In genomic region chr12:55746913-55747231, GRCh38 we compare ENCODE assay signal across 21 cellular contexts. TPM values are rescaled to one million over a fixed set of nuclear protein-coding genes. Genes with fewer than 3 reads are reported as not detected.
A peak's percentile ranks its signal among the peaks of the same experiment; 100 is the strongest.
DNase-seq lines count a peak whose midpoint lies in the region; ATAC-seq and TF ChIP-seq lines count a peak whose summit lies in the region.
"Had no signal": no experiment of that assay in that cellular context is flagged by ENCODE, and none has a peak within 500 bp of the region (broad histone marks: within the 10 kb centered on the region; RNA-seq: fewer than 3 reads in every experiment).

No MANE protein-coding gene starts in this region.

- H3K4me1 Mint-ChIP-seq in T-cell (peaks cover 26 to 48% (median 40%) of the 10 kb centered on the region in 3 donors), type B pancreatic cell (ENCODE audit: unreplicated experiment) (peaks cover 40% of the 10 kb centered on the region)

- H3K4me3 ChIP-seq in cardiac muscle cell, result peak overlapping the region; percentile 53
- 0 out of 2 replicates have a peak overlapping the region, but pooled peaks have one; percentile 28 for H3K4me3 ChIP-seq in iPS-18c (ENCODE audit: insufficient read depth, low read depth, low read length)
- H3K4me3 ChIP-seq: gastroesophageal sphincter, sigmoid colon, SJSA1 had no signal

- H3K27me3 ChIP-seq in cardiac muscle cell, result no peaks in the 10 kb centered on the region
- H3K27me3 ChIP-seq: gastroesophageal sphincter, sigmoid colon, SJSA1 had no signal

- POLR2A ChIA-PET in T-cell (lab: Charles Lee), result interaction anchor here (0.5 to 1.1 kb wide), 5 partner anchors 9 to 587 kb away, joined by 3 to 7 read pairs (median 4); partner anchors contain the start of gene PAN2 (in 1 of the 2)

- CTCF ChIA-PET in T-cell (lab: Charles Lee), result interaction anchor here (0.7 to 2.4 kb wide), 8 partner anchors 9 to 283 kb away, joined by 3 to 10 read pairs (median 6); partner anchors contain the start of gene DNAJC14 (in 1 of the 2)

- DNase-seq in cardiac muscle cell (ENCODE audit: low read depth in 1 of 2, low spot score in 1 of 2) (no peak), left ventricle myocardium superior (no peak), T-cell (no peak), type B pancreatic cell (ENCODE audit: extremely low spot score, unreplicated experiment) (no peak), cortex of kidney (lab: John Stamatoyannopoulos, UW) (no peak), iPS-NIHi11 (ENCODE audit: low spot score) (no peak)
- DNase-seq: activated CD4-positive, alpha-beta T cell treated with anti-CD3 and anti-CD28 coated beads, Interleukin-2, amount 50 U/mL, for 48 hours; activated gamma-delta T cell; DMS 273 treated with DMSO at 0.1 percent for 48 hours; mesenchymal stem cell; natural killer cell; NCI-H146; NCI-H524; stimulated activated CD4-positive, alpha-beta T cell treated with anti-CD3 and anti-CD28 coated beads, Interleukin-15, amount 100 ng/mL, for 24 hours; stimulated activated CD8-positive, alpha-beta memory T cell treated with anti-CD3 and anti-CD28 coated beads, Interleukin-4, amount 100 ng/mL, for 48 hours had no signal

- H3K4me1 ChIP-seq in cardiac muscle cell (ENCODE audit: low read depth), result peaks cover 25% of the 10 kb centered on the region

- H3K36me3 ChIP-seq in cardiac muscle cell, result peaks cover 18% of the 10 kb centered on the region

- H3K9me3 Mint-ChIP-seq in T-cell, result no peaks in the 10 kb centered on the region
- H3K9me3 Mint-ChIP-seq in type B pancreatic cell, result no peaks in the 10 kb centered on the region
- H3K9me3 Mint-ChIP-seq: natural killer cell; T-helper 2 cell treated with Interferon-gamma antibody and Interleukin-4, amounts not matched to agents 5 μg/mL and 100 μg/mL, for 36 hours had no signal

- ATAC-seq in left ventricle myocardium superior (no peak), T-cell (replicated peaks in 1 of 4) (no peak), GM21528 (IDR thresholded peaks at IDR 0.05; ENCODE audit: low FRiP score, unreplicated experiment) (no peak)
- ATAC-seq: gastroesophageal sphincter, natural killer cell had no signal

- peak overlapping the region; percentile 67 to 85 for H3K27ac Mint-ChIP-seq in T-cell
- no peak overlapping the region for H3K27ac Mint-ChIP-seq in type B pancreatic cell

- intact Hi-C loops in left ventricle myocardium superior (cut with micrococcal nuclease), result no loop called here

- H3K9me3 ChIP-seq in cardiac muscle cell (ENCODE audit: low read depth) (no peaks in the 10 kb centered on the region), iPS-18c (ENCODE audit: control insufficient read depth, insufficient read depth, low read length) (peaks cover 2% of the 10 kb centered on the region)
- H3K9me3 ChIP-seq: gastroesophageal sphincter, sigmoid colon, SJSA1 had no signal

- H3K4me3 Mint-ChIP-seq in T-cell (no peak overlapping the region), type B pancreatic cell (peak overlapping the region; percentile 89)

- no peak for TF ChIP-seq CTCF in cardiac muscle cell (IDR thresholded peaks at IDR 0.05; ENCODE audit: low read depth, low read length)
- no peak for TF ChIP-seq CTCF in type B pancreatic cell (conservative IDR thresholded peaks at IDR 0.05)

- peaks cover 1% of the 10 kb centered on the region for H3K36me3 Mint-ChIP-seq in T-cell
- peaks cover 35% of the 10 kb centered on the region for H3K36me3 Mint-ChIP-seq in type B pancreatic cell
- H3K36me3 Mint-ChIP-seq: natural killer cell had no signal

- H3K27ac ChIP-seq in cardiac muscle cell, result peak overlapping the region; percentile 92
- H3K27ac ChIP-seq: SJSA1 had no signal

- no peaks in the 10 kb centered on the region for H3K27me3 Mint-ChIP-seq in T-cell
- no peaks in the 10 kb centered on the region for H3K27me3 Mint-ChIP-seq in type B pancreatic cell

RNA-seq across cellular contexts. Expression of gene GDF11, which starts 4.0 kb away (rescaled TPM):
- total RNA-seq in cardiac muscle cell, result 53.1 and 54.2 TPM in 2 replicates
- polyA plus RNA-seq in cardiac muscle cell, result 13.5 and 14.1 TPM in 2 replicates
- 8.9 TPM for total RNA-seq in left ventricle myocardium superior
- total RNA-seq in T-cell, result 10 to 100 TPM in 4 of 5 donors, 1 to 10 TPM in 1; 7.5 to 12.9 (median 11.5) TPM
- total RNA-seq in type B pancreatic cell (ENCODE audit: low replicate concordance), result 11.8 and 40.1 TPM in 2 replicates

RNA-seq across cellular contexts. Expression of gene CD63, which starts 18.1 kb away (rescaled TPM):
- total RNA-seq in cardiac muscle cell (268 and 584 TPM in 2 replicates), left ventricle myocardium superior (733 TPM), T-cell (10 to 100 TPM; 41.3 to 88.2 (median 73.5) TPM), type B pancreatic cell (ENCODE audit: low replicate concordance) (525 and 567 TPM in 2 replicates)
- 694 and 1,103 TPM in 2 replicates for polyA plus RNA-seq in cardiac muscle cell

RNA-seq across cellular contexts. Expression of gene RDH5, which starts 26.7 kb away (rescaled TPM):
- total RNA-seq in cardiac muscle cell (10.1 and 11.2 TPM in 2 replicates), left ventricle myocardium superior (13.5 TPM), T-cell (10 to 100 TPM; 13.0 to 29.1 (median 22.4) TPM), type B pancreatic cell (ENCODE audit: low replicate concordance) (7.4 and 14.1 TPM in 2 replicates)
- 6.6 and 12.6 TPM in 2 replicates for polyA plus RNA-seq in cardiac muscle cell

RNA-seq across cellular contexts. Expression of gene BLOC1S1, which starts 31.0 kb away (rescaled TPM):
- total RNA-seq in cardiac muscle cell (133 and 194 TPM in 2 replicates), left ventricle myocardium superior (124 TPM), T-cell (10 to 100 TPM; 49.4 to 76.6 (median 72.7) TPM), type B pancreatic cell (ENCODE audit: low replicate concordance) (89.9 and 98.6 TPM in 2 replicates)
- polyA plus RNA-seq in cardiac muscle cell, result 147 and 159 TPM in 2 replicates

RNA-seq across cellular contexts. Expression of gene ITGA7, which starts 39.2 kb away (rescaled TPM):
- total RNA-seq in cardiac muscle cell, result 93.9 and 101 TPM in 2 replicates
- 32.9 and 39.5 TPM in 2 replicates for polyA plus RNA-seq in cardiac muscle cell
- total RNA-seq in left ventricle myocardium superior, result 488 TPM
- 1 to 10 TPM; 2.6 to 4.6 (median 3.1) TPM for total RNA-seq in T-cell
- total RNA-seq in type B pancreatic cell (ENCODE audit: low replicate concordance), result 10.4 and 39.2 TPM in 2 replicates
